In the genomic region with DNA sequence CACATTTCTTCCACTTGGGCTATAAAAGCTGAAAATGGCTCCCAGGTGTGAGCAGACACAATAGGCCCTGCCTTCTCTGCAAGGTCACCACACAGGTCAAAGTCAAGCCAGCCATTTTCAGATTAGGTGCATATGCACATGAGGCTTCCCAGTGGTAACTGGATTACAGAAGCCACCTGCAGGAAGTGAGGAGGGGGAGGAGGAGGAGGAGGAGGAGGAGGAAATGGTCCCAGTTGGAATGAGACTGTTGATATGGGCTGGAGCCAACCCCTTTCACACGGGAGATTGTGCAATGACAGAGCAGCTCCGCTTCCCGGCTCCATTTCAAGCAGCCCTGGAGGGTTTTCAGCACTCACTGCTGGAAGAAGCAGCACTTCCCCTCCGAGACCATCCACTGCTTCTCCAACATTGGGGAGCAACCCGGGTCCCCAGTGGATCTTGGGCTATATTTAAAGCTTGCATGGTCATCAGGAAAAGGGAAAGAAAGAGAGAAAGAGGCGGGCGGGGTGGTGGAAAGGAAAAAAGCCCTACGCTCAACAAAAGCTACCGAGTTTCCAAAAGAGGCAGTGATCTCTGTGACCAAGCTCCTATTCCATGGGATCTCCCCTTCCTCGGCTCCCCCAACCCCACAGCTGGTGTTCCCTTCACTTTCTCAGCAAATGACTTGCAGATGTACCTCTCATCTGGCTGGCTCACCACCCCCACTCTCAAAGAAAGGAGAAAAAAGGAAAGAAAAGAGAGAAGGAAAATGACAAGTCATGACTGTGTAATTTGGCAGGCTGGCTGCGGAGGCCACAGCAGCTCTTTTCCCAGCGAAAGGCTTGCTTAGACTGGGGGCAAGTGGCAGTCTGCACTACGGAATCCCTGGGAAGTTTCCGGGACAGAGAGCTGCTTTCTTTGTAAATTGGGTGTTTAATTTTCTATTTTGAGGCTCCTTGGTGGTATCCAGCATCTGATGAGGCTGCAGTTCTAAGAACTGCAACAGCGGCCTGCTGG, we compare ENCODE assay signal across 1 cellular context.
A peak's percentile ranks its signal among the peaks of the same experiment; 100 is the strongest.
TF ChIP-seq lines count a peak whose summit lies in the region.

No MANE protein-coding gene starts in this region.

TF ChIP-seq in HepG2, 621 proteins besides CTCF, POLR2A, EP300 and RAD21 (continued from another document):
- TF ChIP-seq, protein P1, sequence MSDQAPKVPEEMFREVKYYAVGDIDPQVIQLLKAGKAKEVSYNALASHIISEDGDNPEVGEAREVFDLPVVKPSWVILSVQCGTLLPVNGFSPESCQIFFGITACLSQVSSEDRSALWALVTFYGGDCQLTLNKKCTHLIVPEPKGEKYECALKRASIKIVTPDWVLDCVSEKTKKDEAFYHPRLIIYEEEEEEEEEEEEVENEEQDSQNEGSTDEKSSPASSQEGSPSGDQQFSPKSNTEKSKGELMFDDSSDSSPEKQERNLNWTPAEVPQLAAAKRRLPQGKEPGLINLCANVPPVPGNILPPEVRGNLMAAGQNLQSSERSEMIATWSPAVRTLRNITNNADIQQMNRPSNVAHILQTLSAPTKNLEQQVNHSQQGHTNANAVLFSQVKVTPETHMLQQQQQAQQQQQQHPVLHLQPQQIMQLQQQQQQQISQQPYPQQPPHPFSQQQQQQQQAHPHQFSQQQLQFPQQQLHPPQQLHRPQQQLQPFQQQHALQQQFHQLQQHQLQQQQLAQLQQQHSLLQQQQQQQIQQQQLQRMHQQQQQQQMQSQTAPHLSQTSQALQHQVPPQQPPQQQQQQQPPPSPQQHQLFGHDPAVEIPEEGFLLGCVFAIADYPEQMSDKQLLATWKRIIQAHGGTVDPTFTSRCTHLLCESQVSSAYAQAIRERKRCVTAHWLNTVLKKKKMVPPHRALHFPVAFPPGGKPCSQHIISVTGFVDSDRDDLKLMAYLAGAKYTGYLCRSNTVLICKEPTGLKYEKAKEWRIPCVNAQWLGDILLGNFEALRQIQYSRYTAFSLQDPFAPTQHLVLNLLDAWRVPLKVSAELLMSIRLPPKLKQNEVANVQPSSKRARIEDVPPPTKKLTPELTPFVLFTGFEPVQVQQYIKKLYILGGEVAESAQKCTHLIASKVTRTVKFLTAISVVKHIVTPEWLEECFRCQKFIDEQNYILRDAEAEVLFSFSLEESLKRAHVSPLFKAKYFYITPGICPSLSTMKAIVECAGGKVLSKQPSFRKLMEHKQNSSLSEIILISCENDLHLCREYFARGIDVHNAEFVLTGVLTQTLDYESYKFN (CRISPR knock-in tag; conservative IDR thresholded peaks at IDR 0.05), result peak; percentile 50
- TF ChIP-seq ZNF282 (IDR thresholded peaks at IDR 0.05; ENCODE audit: partially characterized antibody) (no peak), SMC3 (IDR thresholded peaks at IDR 0.05; ENCODE audit: low read length) (peak; percentile 49; the same call in 1 of the 2 replicates), ZNF337 (CRISPR knock-in tag; IDR thresholded peaks at IDR 0.05; ENCODE audit: borderline replicate concordance, low read depth) (no peak), ZNF501 (CRISPR knock-in tag; IDR thresholded peaks at IDR 0.05) (no peak), MYC (CRISPR knock-in tag; IDR thresholded peaks at IDR 0.05; ENCODE audit: borderline replicate concordance) (no peak), RCOR2 (CRISPR knock-in tag; IDR thresholded peaks at IDR 0.05) (no peak), ADNP (CRISPR knock-in tag; IDR thresholded peaks at IDR 0.05) (no peak), NCOA2 (CRISPR knock-in tag; IDR thresholded peaks at IDR 0.05) (no peak), RAD51 (IDR thresholded peaks at IDR 0.05; ENCODE audit: borderline replicate concordance) (no peak), ZSCAN22 (CRISPR knock-in tag; IDR thresholded peaks at IDR 0.05) (no peak), ZNF253 (CRISPR knock-in tag; IDR thresholded peaks at IDR 0.05; ENCODE audit: borderline replicate concordance) (no peak)
- TF ChIP-seq, protein P2, sequence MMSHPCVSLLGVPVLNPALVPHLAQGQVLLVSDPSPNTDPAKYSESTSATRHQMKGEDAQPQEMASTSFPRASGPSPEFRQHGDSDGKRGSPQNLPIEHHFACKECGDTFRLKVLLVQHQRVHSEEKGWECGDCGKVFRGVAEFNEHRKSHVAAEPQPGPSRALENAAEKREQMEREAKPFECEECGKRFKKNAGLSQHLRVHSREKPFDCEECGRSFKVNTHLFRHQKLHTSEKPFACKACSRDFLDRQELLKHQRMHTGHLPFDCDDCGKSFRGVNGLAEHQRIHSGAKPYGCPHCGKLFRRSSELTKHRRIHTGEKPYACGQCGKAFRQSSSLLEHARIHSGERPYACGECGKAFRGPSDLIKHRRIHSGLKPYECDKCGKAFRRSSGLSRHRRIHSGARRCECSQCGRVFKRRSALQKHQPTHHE (CRISPR knock-in tag; IDR thresholded peaks at IDR 0.05; ENCODE audit: borderline replicate concordance), result no peak
- TF ChIP-seq, protein P3, sequence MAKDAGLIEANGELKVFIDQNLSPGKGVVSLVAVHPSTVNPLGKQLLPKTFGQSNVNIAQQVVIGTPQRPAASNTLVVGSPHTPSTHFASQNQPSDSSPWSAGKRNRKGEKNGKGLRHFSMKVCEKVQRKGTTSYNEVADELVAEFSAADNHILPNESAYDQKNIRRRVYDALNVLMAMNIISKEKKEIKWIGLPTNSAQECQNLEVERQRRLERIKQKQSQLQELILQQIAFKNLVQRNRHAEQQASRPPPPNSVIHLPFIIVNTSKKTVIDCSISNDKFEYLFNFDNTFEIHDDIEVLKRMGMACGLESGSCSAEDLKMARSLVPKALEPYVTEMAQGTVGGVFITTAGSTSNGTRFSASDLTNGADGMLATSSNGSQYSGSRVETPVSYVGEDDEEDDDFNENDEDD (CRISPR knock-in tag; IDR thresholded peaks at IDR 0.05; ENCODE audit: borderline replicate concordance), result 0 out of 2 replicates have a peak, but pooled peaks have one; percentile 10
TF ChIP-seq in HepG2: peak in this region for 54.
